In the genomic region with DNA sequence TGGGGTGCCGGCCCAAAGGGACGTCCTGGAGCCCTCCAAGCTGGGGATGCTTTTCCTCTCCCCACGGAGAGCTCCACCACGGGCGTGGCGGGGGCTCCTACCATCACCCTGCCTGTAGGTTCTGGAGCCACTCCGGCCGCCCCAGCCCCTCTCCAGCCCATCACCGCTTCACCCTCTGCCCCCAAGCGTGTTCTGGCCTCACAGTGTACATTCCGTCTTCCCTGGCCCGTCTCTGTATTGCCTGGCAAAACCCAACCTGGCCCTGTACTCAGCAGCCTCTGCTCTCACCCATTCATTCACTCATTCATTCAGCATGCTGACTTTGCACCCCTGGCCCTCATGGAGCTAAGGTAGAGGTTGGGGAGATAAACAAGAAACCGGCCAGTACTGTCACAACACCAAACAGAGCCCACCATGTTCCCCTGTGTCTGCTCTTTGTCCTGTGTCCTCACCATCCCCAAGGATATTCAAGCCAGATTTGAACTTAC, we compare ENCODE assay signal across 9 cellular contexts. TPM values are rescaled to one million over a fixed set of nuclear protein-coding genes. Genes with fewer than 3 reads are reported as not detected.
DNase-seq lines count a peak whose midpoint lies in the region; FAIRE-seq and TF ChIP-seq lines count a peak whose summit lies in the region.
"Had no signal": no experiment of that assay in that cellular context is flagged by ENCODE, and none has a peak within 500 bp of the region (broad histone marks: within the 10 kb centered on the region; RNA-seq: fewer than 3 reads in every experiment).

No MANE protein-coding gene starts in this region.

- DNase-seq in CD14-positive monocyte (ENCODE audit: low spot score) (no peak), neural crest cell (ENCODE audit: low read depth, low spot score) (no peak), NCI-H2196 (lab: John Stamatoyannopoulos, UW; ENCODE audit: unreplicated experiment) (no peak), H54 (ENCODE audit: insufficient read length, low spot score) (no peak), NCI-H2171 (lab: John Stamatoyannopoulos, UW) (no peak), RKO (ENCODE audit: low spot score) (no peak)
- DNase-seq: NCI-H526 treated with DMSO at 0.1 percent for 48 hours had no signal

- H3K36me3 Mint-ChIP-seq in CD14-positive monocyte (peaks cover 20 to 34% of the 10 kb centered on the region in 2 donors), neural crest cell (ENCODE audit: low read depth) (peaks cover 4% of the 10 kb centered on the region)

- no peak for TF ChIP-seq POLR2A in H54 (IDR thresholded peaks at IDR 0.05; ENCODE audit: low read depth, low read length)

- H3K4me1 Mint-ChIP-seq in CD14-positive monocyte (peaks cover 15% of the 10 kb centered on the region), neural crest cell (peaks cover 42% of the 10 kb centered on the region)

- H3K27me3 Mint-ChIP-seq in CD14-positive monocyte (ENCODE audit: low read depth in 3 of 3) (peaks cover 0 to 8% (median 6%) of the 10 kb centered on the region in 3 donors), neural crest cell (ENCODE audit: low read depth) (peaks cover 12% of the 10 kb centered on the region)

- H3K4me3 Mint-ChIP-seq in CD14-positive monocyte (peak overlapping the region; percentile 72 to 83), neural crest cell (peak overlapping the region; percentile 86)

- H3K9me3 ChIP-seq in Loucy (ENCODE audit: insufficient read depth, low read depth, low read length) (no peaks in the 10 kb centered on the region), ectodermal cell (ENCODE audit: control insufficient read depth, low read length) (no peaks in the 10 kb centered on the region)

- H3K27me3 ChIP-seq in Loucy (ENCODE audit: insufficient read depth, low read length, poor library complexity, severe bottlenecking) (no peaks in the 10 kb centered on the region), ectodermal cell (ENCODE audit: control insufficient read depth, insufficient read depth, low read length, poor library complexity, severe bottlenecking) (no peaks in the 10 kb centered on the region)

- WGBS in ectodermal cell, 2 experiments, result 70 to 72% methylated on average over 13 of the region's 13 CpGs

- H2AFZ ChIP-seq in Loucy (ENCODE audit: low read length), result no peak overlapping the region

- peak overlapping the region; percentile 79 for H3K4me2 ChIP-seq in Loucy (ENCODE audit: low read depth, low read length, poor library complexity, severe bottlenecking)

- H3K79me2 ChIP-seq in Loucy (ENCODE audit: insufficient read depth, low read length), result peaks cover 20% of the 10 kb centered on the region; the same call in 1 of the 2 replicates

- TF ChIP-seq CTCF in CD14-positive monocyte (IDR thresholded peaks at IDR 0.05), result no peak
- no peak for TF ChIP-seq CTCF in Loucy (conservative IDR thresholded peaks at IDR 0.05; ENCODE audit: low read length)
- TF ChIP-seq CTCF in neural crest cell (conservative IDR thresholded peaks at IDR 0.05), result no peak

- H3K9me2 ChIP-seq in Loucy (replicated peaks; ENCODE audit: low read depth, low read length), result no peaks in the 10 kb centered on the region

- peak overlapping the region; percentile 90 for H3K9ac ChIP-seq in Loucy (ENCODE audit: low read depth, low read length, poor library complexity, severe bottlenecking)

- H3K27ac Mint-ChIP-seq in CD14-positive monocyte (peak overlapping the region in 4 of 7 donors; percentile 68 to 88 (median 76)), neural crest cell (ENCODE audit: unreplicated experiment) (peak overlapping the region; percentile 86)

- H3K4me1 ChIP-seq in Loucy (ENCODE audit: insufficient read depth, low read length, poor library complexity, severe bottlenecking) (no peaks in the 10 kb centered on the region), ectodermal cell (ENCODE audit: control insufficient read depth, insufficient read depth, low read length) (peaks cover 8% of the 10 kb centered on the region)

- peaks cover 0 to 2% (median 0%) of the 10 kb centered on the region in 7 donors for H3K9me3 Mint-ChIP-seq in CD14-positive monocyte
- no peaks in the 10 kb centered on the region for H3K9me3 Mint-ChIP-seq in neural crest cell

- H3K4me3 ChIP-seq in Loucy (ENCODE audit: low read length, poor library complexity, severe bottlenecking) (peak overlapping the region; percentile 92), ectodermal cell (ENCODE audit: insufficient read depth, low read depth, low read length) (peak overlapping the region; percentile 68)

- intact Hi-C loops in CD14-positive monocyte (cut with micrococcal nuclease), result loop anchor here (2.0 to 5.0 kb wide), 2 partner anchors 91 kb away; partner anchors contain the start of gene WDR25 (in 2 of the 2)

- no peaks in the 10 kb centered on the region for H3F3A ChIP-seq in Loucy (ENCODE audit: low read depth)

- no peak overlapping the region for H3K27ac ChIP-seq in ectodermal cell (ENCODE audit: insufficient read depth, low read depth, low read length, poor library complexity, severe bottlenecking)

- H3K36me3 ChIP-seq in Loucy (ENCODE audit: insufficient read depth, low read length) (peaks cover 22% of the 10 kb centered on the region; the same call in 1 of the 2 replicates), ectodermal cell (ENCODE audit: control insufficient read depth, insufficient read depth, low read length) (no peaks in the 10 kb centered on the region)

- H4K20me1 ChIP-seq in Loucy (ENCODE audit: insufficient read depth, low read length, poor library complexity, severe bottlenecking), result peaks cover 24% of the 10 kb centered on the region

- no peak for FAIRE-seq in H54 (lab: Jason Lieb, UNC)

RNA-seq across cellular contexts. Expression of gene SLC25A29, which starts 20.3 kb away (rescaled TPM):
- polyA plus RNA-seq in CD14-positive monocyte, result 10 to 100 TPM; 16.9 to 33.3 TPM
- 112 TPM for polyA plus RNA-seq in ectodermal cell (2013, experiment 1 of 4)
- polyA plus RNA-seq in ectodermal cell (2013, experiment 2 of 4), result 150 TPM
- 101 TPM for polyA plus RNA-seq in ectodermal cell (2013, experiment 3 of 4)
- polyA plus RNA-seq in ectodermal cell (2013, experiment 4 of 4), result 125 TPM
- total RNA-seq in neural crest cell, result 123 and 128 TPM in 2 replicates

RNA-seq across cellular contexts. Expression of gene SLC25A47, which starts 37.2 kb away (rescaled TPM):
- polyA plus RNA-seq in CD14-positive monocyte, result not detected
- polyA plus RNA-seq in ectodermal cell (2013, experiment 1 of 4), result not detected
- polyA plus RNA-seq in ectodermal cell (2013, experiment 2 of 4), result not detected
- polyA plus RNA-seq in ectodermal cell (2013, experiment 3 of 4), result not detected
- not detected for polyA plus RNA-seq in ectodermal cell (2013, experiment 4 of 4)
- not detected in 2 replicates for total RNA-seq in neural crest cell

RNA-seq across cellular contexts. Expression of gene YY1, which starts 47.0 kb away (rescaled TPM):
- polyA plus RNA-seq in CD14-positive monocyte, result 10 to 100 TPM; 13.3 to 15.7 TPM
- polyA plus RNA-seq in ectodermal cell (2013, experiment 1 of 4), result 103 TPM
- polyA plus RNA-seq in ectodermal cell (2013, experiment 2 of 4), result 102 TPM
- 74.3 TPM for polyA plus RNA-seq in ectodermal cell (2013, experiment 3 of 4)
- polyA plus RNA-seq in ectodermal cell (2013, experiment 4 of 4), result 72.7 TPM
- total RNA-seq in neural crest cell, result 72.0 and 79.9 TPM in 2 replicates
